ENCODE assay signal across 1 cellular context in genomic region chr6:36649721-36650484, GRCh38.
TF ChIP-seq lines count a peak whose summit lies in the region.

No MANE protein-coding gene starts in this region.

TF ChIP-seq in K562, 482 proteins besides CTCF, POLR2A, EP300 and RAD21 (continued from another document and continues in another):
- TF ChIP-seq ATF2 (CRISPR knock-in tag; IDR thresholded peaks at IDR 0.05) (no peak), CTBP1 (IDR thresholded peaks at IDR 0.05; ENCODE audit: borderline replicate concordance) (peak; percentile 80), EWSR1 (IDR thresholded peaks at IDR 0.05; ENCODE audit: borderline replicate concordance, low read depth, partially characterized antibody) (no peak), CC2D1A (IDR thresholded peaks at IDR 0.05) (no peak), ZNF23 (CRISPR knock-in tag; IDR thresholded peaks at IDR 0.05) (no peak), ZNF41 (CRISPR knock-in tag; conservative IDR thresholded peaks at IDR 0.05) (no peak), ARNT (IDR thresholded peaks at IDR 0.05) (no peak), ATF4 (CRISPR knock-in tag; IDR thresholded peaks at IDR 0.05) (peak; percentile 96), CBFB (CRISPR knock-in tag; IDR thresholded peaks at IDR 0.05) (no peak), TCF7 (IDR thresholded peaks at IDR 0.05; ENCODE audit: borderline replicate concordance) (no peak), ZBTB17 (CRISPR knock-in tag; IDR thresholded peaks at IDR 0.05) (no peak), SMARCC2 (IDR thresholded peaks at IDR 0.05; ENCODE audit: low read depth) (no peak), FIP1L1 (IDR thresholded peaks at IDR 0.05; ENCODE audit: low read depth, low read length, poor library complexity, severe bottlenecking) (no peak), BRF1 (IDR thresholded peaks at IDR 0.05; ENCODE audit: borderline replicate concordance, extremely low read depth, insufficient read length) (no peak), NONO (IDR thresholded peaks at IDR 0.05; ENCODE audit: low read depth in 2 of 2, low read length in 1 of 2) (no peak), ETV1 (tag; conservative IDR thresholded peaks at IDR 0.05; ENCODE audit: low read depth) (peak; percentile 66), ZNF75A (CRISPR knock-in tag; IDR thresholded peaks at IDR 0.05) (no peak), IRF1 (CRISPR knock-in tag; IDR thresholded peaks at IDR 0.05; ENCODE audit: borderline replicate concordance) (no peak), EP400 (IDR thresholded peaks at IDR 0.05) (no peak), NFE2L1 (tag; IDR thresholded peaks at IDR 0.05; ENCODE audit: borderline replicate concordance, low read depth) (no peak), ZBTB1 (CRISPR knock-in tag; IDR thresholded peaks at IDR 0.05; ENCODE audit: borderline replicate concordance, low read depth) (no peak), ZNF766 (CRISPR knock-in tag; conservative IDR thresholded peaks at IDR 0.05) (peak; percentile 45; the same call in 1 of the 2 replicates), RHOXF2B (CRISPR knock-in tag; conservative IDR thresholded peaks at IDR 0.05) (no peak), PHF21A (IDR thresholded peaks at IDR 0.05; ENCODE audit: borderline replicate concordance, low read depth) (no peak), ZNF134 (CRISPR knock-in tag; conservative IDR thresholded peaks at IDR 0.05) (0 out of 2 replicates have a peak, but pooled peaks have one; percentile 9), KDM5B (IDR thresholded peaks at IDR 0.05; ENCODE audit: insufficient replicate concordance, low read depth, low read length) (no peak), NUFIP1 (IDR thresholded peaks at IDR 0.05; ENCODE audit: partially characterized antibody) (no peak), TSC22D4 (tag; IDR thresholded peaks at IDR 0.05) (no peak), PHB2 (IDR thresholded peaks at IDR 0.05; ENCODE audit: low read depth) (no peak), JUND (IDR thresholded peaks at IDR 0.05; ENCODE audit: borderline replicate concordance, low read depth, low read length) (peak; percentile 71), JUND (tag; IDR thresholded peaks at IDR 0.05; ENCODE audit: borderline replicate concordance, low read depth, low read length) (peak; percentile 55; the same call in 2 of the 3 replicates), RBM34 (IDR thresholded peaks at IDR 0.05; ENCODE audit: borderline replicate concordance, insufficient read depth, low read length) (no peak), CHD4 (IDR thresholded peaks at IDR 0.05; ENCODE audit: insufficient read depth, insufficient replicate concordance, low read depth, low read length, poor library complexity, severe bottlenecking) (no peak), ESRRA (IDR thresholded peaks at IDR 0.05; ENCODE audit: borderline replicate concordance, low read depth) (0 out of 2 replicates have a peak, but pooled peaks have one; percentile 18), E2F3 (CRISPR knock-in tag; IDR thresholded peaks at IDR 0.05) (0 out of 2 replicates have a peak, but pooled peaks have one; percentile 51), MECOM (CRISPR knock-in tag; IDR thresholded peaks at IDR 0.05) (no peak), ETV5 (CRISPR knock-in tag; IDR thresholded peaks at IDR 0.05; ENCODE audit: low read depth) (0 out of 2 replicates have a peak, but pooled peaks have one; percentile 15), RUNX1 (IDR thresholded peaks at IDR 0.05; ENCODE audit: low read depth) (no peak), KLF10 (CRISPR knock-in tag; IDR thresholded peaks at IDR 0.05) (no peak), PTRF (tag; IDR thresholded peaks at IDR 0.05) (no peak), ZNF121 (CRISPR knock-in tag; conservative IDR thresholded peaks at IDR 0.05) (no peak), ZNF444 (CRISPR knock-in tag; IDR thresholded peaks at IDR 0.05) (no peak), ZNF384 (IDR thresholded peaks at IDR 0.05; ENCODE audit: low read depth, low read length) (no peak)
- TF ChIP-seq, protein P1, sequence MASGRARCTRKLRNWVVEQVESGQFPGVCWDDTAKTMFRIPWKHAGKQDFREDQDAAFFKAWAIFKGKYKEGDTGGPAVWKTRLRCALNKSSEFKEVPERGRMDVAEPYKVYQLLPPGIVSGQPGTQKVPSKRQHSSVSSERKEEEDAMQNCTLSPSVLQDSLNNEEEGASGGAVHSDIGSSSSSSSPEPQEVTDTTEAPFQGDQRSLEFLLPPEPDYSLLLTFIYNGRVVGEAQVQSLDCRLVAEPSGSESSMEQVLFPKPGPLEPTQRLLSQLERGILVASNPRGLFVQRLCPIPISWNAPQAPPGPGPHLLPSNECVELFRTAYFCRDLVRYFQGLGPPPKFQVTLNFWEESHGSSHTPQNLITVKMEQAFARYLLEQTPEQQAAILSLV (tag; IDR thresholded peaks at IDR 0.05) = peak; percentile 91
- TF ChIP-seq, protein P2, sequence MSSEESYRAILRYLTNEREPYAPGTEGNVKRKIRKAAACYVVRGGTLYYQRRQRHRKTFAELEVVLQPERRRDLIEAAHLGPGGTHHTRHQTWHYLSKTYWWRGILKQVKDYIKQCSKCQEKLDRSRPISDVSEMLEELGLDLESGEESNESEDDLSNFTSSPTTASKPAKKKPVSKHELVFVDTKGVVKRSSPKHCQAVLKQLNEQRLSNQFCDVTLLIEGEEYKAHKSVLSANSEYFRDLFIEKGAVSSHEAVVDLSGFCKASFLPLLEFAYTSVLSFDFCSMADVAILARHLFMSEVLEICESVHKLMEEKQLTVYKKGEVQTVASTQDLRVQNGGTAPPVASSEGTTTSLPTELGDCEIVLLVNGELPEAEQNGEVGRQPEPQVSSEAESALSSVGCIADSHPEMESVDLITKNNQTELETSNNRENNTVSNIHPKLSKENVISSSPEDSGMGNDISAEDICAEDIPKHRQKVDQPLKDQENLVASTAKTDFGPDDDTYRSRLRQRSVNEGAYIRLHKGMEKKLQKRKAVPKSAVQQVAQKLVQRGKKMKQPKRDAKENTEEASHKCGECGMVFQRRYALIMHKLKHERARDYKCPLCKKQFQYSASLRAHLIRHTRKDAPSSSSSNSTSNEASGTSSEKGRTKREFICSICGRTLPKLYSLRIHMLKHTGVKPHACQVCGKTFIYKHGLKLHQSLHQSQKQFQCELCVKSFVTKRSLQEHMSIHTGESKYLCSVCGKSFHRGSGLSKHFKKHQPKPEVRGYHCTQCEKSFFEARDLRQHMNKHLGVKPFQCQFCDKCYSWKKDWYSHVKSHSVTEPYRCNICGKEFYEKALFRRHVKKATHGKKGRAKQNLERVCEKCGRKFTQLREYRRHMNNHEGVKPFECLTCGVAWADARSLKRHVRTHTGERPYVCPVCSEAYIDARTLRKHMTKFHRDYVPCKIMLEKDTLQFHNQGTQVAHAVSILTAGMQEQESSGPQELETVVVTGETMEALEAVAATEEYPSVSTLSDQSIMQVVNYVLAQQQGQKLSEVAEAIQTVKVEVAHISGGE (CRISPR knock-in tag; IDR thresholded peaks at IDR 0.05) = no peak
- TF ChIP-seq, protein P3, sequence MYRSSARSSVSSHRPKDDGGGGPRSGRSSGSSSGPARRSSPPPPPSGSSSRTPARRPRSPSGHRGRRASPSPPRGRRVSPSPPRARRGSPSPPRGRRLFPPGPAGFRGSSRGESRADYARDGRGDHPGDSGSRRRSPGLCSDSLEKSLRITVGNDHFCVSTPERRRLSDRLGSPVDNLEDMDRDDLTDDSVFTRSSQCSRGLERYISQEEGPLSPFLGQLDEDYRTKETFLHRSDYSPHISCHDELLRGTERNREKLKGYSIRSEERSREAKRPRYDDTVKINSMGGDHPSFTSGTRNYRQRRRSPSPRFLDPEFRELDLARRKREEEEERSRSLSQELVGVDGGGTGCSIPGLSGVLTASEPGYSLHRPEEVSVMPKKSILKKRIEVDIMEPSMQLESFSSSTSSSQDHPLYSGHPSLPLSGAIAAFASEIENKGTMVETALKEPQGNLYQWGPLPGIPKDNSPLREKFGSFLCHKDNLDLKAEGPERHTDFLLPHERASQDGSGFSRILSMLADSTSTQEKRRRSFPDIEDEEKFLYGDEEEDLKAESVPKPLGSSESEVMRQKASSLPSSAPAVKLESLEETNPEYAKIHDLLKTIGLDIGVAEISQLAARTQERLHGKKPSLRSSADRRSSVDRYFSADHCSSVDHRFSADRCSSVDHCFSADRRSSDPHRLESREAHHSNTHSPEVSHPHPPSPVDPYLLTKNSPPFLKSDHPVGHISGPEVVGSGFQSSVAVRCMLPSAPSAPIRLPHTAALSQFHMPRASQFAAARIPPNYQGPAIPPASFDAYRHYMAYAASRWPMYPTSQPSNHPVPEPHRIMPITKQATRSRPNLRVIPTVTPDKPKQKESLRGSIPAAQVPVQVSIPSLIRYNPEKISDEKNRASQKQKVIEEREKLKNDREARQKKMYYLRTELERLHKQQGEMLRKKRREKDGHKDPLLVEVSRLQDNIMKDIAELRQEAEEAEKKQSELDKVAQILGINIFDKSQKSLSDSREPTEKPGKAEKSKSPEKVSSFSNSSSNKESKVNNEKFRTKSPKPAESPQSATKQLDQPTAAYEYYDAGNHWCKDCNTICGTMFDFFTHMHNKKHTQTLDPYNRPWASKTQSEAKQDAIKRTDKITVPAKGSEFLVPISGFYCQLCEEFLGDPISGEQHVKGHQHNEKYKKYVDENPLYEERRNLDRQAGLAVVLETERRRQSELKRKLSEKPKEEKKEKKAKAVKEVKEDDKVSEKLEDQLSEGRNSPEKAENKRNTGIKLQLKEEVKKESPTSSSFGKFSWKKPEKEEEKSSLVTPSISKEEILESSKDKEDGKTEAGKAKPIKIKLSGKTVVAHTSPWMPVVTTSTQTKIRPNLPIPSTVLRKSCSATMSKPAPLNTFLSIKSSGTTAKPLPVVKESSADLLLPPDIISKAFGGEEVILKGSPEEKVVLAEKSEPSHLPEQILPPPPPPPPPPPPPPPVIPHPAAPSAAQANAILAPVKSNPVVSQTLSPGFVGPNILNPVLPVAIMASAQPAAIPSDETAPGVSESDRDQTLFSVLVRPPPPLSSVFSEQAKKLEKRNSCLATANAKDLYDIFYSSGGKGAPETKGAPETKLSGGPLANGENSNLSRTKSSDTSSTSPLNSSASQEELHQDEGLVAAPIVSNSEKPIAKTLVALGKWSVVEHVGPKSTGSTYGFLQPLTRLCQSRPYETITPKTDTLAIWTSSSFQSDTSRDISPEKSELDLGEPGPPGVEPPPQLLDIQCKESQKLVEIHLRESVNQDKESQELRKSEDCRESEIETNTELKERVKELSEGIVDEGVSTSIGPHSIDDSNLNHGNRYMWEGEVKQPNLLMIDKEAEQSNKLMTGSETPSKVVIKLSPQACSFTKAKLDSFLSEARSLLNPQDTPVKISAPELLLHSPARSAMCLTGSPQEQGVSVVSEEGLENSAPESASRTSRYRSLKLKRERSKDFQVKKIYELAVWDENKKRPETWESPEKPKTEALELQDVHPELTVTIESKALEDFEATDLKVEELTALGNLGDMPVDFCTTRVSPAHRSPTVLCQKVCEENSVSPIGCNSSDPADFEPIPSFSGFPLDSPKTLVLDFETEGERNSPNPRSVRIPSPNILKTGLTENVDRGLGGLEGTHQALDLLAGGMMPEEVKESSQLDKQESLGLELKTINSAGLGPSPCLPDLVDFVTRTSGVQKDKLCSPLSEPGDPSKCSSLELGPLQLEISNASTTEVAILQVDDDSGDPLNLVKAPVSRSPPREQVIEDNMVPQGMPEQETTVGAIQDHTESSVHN (IDR thresholded peaks at IDR 0.05; ENCODE audit: borderline replicate concordance in 1 of 2, low read depth in 1 of 2) = 0 out of 4 replicates have a peak, but pooled peaks of 1 of the 2 experiments have one; percentile 55
